ENCODE assay signal across 1 cellular context in the genomic region with DNA sequence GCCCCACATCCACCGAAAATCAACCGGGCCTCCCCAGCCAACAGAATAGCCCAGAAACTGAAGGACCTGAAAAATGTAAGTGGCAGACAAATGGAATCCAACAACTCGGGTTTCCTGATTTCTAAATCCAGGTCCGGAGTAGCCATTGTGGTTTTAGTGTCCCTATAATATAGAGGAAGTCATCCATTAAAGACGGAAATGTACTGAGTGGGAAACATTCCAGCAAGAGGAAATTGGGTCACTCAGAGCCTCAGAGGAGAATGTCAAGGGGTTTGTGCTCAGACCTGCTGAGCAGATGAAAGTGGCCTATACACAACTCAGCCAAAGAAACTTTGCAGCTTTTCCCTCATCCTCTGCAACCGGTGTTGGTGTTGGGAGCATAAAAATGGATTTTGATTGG.
TF ChIP-seq lines count a peak whose summit lies in the region.

No MANE protein-coding gene starts in this region.

TF ChIP-seq in WTC11, 78 proteins besides CTCF, POLR2A, EP300 and RAD21:
- TF ChIP-seq, protein P1, sequence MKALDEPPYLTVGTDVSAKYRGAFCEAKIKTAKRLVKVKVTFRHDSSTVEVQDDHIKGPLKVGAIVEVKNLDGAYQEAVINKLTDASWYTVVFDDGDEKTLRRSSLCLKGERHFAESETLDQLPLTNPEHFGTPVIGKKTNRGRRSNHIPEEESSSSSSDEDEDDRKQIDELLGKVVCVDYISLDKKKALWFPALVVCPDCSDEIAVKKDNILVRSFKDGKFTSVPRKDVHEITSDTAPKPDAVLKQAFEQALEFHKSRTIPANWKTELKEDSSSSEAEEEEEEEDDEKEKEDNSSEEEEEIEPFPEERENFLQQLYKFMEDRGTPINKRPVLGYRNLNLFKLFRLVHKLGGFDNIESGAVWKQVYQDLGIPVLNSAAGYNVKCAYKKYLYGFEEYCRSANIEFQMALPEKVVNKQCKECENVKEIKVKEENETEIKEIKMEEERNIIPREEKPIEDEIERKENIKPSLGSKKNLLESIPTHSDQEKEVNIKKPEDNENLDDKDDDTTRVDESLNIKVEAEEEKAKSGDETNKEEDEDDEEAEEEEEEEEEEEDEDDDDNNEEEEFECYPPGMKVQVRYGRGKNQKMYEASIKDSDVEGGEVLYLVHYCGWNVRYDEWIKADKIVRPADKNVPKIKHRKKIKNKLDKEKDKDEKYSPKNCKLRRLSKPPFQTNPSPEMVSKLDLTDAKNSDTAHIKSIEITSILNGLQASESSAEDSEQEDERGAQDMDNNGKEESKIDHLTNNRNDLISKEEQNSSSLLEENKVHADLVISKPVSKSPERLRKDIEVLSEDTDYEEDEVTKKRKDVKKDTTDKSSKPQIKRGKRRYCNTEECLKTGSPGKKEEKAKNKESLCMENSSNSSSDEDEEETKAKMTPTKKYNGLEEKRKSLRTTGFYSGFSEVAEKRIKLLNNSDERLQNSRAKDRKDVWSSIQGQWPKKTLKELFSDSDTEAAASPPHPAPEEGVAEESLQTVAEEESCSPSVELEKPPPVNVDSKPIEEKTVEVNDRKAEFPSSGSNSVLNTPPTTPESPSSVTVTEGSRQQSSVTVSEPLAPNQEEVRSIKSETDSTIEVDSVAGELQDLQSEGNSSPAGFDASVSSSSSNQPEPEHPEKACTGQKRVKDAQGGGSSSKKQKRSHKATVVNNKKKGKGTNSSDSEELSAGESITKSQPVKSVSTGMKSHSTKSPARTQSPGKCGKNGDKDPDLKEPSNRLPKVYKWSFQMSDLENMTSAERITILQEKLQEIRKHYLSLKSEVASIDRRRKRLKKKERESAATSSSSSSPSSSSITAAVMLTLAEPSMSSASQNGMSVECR (CRISPR knock-in tag; IDR thresholded peaks at IDR 0.05; ENCODE audit: borderline replicate concordance), result no peak
- TF ChIP-seq E2F4 (CRISPR knock-in tag; IDR thresholded peaks at IDR 0.05; ENCODE audit: borderline replicate concordance, low read depth) (no peak), ATF2 (CRISPR knock-in tag; IDR thresholded peaks at IDR 0.05; ENCODE audit: borderline replicate concordance, low read depth) (no peak), ZMAT4 (CRISPR knock-in tag; IDR thresholded peaks at IDR 0.05) (no peak), FOXJ3 (CRISPR knock-in tag; IDR thresholded peaks at IDR 0.05; ENCODE audit: borderline replicate concordance) (no peak), TEAD4 (CRISPR knock-in tag; IDR thresholded peaks at IDR 0.05) (no peak), SMAD4 (CRISPR knock-in tag; IDR thresholded peaks at IDR 0.05) (no peak), PRRX2 (CRISPR knock-in tag; IDR thresholded peaks at IDR 0.05) (no peak), ZNF396 (CRISPR knock-in tag; IDR thresholded peaks at IDR 0.05; ENCODE audit: borderline replicate concordance) (no peak), OVOL2 (CRISPR knock-in tag; IDR thresholded peaks at IDR 0.05; ENCODE audit: borderline replicate concordance) (no peak), ZNF263 (CRISPR knock-in tag; IDR thresholded peaks at IDR 0.05; ENCODE audit: low read depth) (no peak), ELF4 (CRISPR knock-in tag; IDR thresholded peaks at IDR 0.05; ENCODE audit: low read depth) (no peak), MXD4 (CRISPR knock-in tag; IDR thresholded peaks at IDR 0.05; ENCODE audit: borderline replicate concordance) (no peak), ESRRA (CRISPR knock-in tag; IDR thresholded peaks at IDR 0.05; ENCODE audit: borderline replicate concordance) (no peak), ZNF138 (CRISPR knock-in tag; conservative IDR thresholded peaks at IDR 0.05) (no peak)
- TF ChIP-seq, protein P2, sequence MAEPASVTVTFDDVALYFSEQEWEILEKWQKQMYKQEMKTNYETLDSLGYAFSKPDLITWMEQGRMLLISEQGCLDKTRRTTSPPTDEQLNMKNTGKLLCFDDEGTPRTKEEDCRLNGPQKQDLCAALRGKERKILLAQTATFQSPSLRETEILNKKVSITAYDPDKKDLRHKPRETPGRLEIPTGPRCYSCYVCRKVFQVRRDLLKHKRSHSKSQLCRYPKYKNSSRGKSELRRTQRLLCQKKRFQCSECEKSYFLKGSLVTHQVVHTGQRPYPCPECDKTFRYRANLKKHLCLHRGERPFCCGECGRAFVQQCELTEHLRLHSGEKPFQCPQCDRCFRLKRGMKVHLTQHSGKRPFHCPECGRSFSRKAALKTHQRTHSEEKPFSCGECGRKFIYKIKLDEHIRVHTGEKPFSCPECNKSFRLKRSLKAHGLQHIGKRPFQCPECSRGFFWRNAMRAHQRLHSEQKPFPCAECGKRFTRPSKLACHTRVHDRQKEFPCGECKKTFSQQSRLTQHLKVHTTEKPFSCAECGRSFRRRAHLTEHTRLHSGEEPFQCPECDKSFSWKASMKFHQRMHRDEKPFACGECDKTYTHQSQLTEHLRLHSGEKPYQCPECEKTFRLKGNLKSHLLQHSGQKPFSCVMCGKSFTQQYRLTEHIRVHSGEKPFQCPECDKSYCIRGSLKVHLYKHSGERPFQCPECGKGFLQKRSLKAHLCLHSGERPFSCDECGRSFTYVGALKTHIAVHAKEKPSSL (CRISPR knock-in tag; conservative IDR thresholded peaks at IDR 0.05), result no peak
- TF ChIP-seq, protein P3, sequence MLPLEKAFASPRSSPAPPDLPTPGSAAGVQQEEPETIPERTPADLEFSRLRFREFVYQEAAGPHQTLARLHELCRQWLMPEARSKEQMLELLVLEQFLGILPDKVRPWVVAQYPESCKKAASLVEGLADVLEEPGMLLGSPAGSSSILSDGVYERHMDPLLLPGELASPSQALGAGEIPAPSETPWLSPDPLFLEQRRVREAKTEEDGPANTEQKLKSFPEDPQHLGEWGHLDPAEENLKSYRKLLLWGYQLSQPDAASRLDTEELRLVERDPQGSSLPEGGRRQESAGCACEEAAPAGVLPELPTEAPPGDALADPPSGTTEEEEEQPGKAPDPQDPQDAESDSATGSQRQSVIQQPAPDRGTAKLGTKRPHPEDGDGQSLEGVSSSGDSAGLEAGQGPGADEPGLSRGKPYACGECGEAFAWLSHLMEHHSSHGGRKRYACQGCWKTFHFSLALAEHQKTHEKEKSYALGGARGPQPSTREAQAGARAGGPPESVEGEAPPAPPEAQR (CRISPR knock-in tag; IDR thresholded peaks at IDR 0.05), result no peak
- TF ChIP-seq, protein P4, sequence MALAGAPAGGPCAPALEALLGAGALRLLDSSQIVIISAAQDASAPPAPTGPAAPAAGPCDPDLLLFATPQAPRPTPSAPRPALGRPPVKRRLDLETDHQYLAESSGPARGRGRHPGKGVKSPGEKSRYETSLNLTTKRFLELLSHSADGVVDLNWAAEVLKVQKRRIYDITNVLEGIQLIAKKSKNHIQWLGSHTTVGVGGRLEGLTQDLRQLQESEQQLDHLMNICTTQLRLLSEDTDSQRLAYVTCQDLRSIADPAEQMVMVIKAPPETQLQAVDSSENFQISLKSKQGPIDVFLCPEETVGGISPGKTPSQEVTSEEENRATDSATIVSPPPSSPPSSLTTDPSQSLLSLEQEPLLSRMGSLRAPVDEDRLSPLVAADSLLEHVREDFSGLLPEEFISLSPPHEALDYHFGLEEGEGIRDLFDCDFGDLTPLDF (CRISPR knock-in tag; IDR thresholded peaks at IDR 0.05), result no peak
- TF ChIP-seq, protein P5, sequence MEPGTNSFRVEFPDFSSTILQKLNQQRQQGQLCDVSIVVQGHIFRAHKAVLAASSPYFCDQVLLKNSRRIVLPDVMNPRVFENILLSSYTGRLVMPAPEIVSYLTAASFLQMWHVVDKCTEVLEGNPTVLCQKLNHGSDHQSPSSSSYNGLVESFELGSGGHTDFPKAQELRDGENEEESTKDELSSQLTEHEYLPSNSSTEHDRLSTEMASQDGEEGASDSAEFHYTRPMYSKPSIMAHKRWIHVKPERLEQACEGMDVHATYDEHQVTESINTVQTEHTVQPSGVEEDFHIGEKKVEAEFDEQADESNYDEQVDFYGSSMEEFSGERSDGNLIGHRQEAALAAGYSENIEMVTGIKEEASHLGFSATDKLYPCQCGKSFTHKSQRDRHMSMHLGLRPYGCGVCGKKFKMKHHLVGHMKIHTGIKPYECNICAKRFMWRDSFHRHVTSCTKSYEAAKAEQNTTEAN (CRISPR knock-in tag; IDR thresholded peaks at IDR 0.05), result no peak
- TF ChIP-seq, protein P6, sequence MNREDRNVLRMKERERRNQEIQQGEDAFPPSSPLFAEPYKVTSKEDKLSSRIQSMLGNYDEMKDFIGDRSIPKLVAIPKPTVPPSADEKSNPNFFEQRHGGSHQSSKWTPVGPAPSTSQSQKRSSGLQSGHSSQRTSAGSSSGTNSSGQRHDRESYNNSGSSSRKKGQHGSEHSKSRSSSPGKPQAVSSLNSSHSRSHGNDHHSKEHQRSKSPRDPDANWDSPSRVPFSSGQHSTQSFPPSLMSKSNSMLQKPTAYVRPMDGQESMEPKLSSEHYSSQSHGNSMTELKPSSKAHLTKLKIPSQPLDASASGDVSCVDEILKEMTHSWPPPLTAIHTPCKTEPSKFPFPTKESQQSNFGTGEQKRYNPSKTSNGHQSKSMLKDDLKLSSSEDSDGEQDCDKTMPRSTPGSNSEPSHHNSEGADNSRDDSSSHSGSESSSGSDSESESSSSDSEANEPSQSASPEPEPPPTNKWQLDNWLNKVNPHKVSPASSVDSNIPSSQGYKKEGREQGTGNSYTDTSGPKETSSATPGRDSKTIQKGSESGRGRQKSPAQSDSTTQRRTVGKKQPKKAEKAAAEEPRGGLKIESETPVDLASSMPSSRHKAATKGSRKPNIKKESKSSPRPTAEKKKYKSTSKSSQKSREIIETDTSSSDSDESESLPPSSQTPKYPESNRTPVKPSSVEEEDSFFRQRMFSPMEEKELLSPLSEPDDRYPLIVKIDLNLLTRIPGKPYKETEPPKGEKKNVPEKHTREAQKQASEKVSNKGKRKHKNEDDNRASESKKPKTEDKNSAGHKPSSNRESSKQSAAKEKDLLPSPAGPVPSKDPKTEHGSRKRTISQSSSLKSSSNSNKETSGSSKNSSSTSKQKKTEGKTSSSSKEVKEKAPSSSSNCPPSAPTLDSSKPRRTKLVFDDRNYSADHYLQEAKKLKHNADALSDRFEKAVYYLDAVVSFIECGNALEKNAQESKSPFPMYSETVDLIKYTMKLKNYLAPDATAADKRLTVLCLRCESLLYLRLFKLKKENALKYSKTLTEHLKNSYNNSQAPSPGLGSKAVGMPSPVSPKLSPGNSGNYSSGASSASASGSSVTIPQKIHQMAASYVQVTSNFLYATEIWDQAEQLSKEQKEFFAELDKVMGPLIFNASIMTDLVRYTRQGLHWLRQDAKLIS (CRISPR knock-in tag; IDR thresholded peaks at IDR 0.05; ENCODE audit: borderline replicate concordance), result no peak
TF ChIP-seq in WTC11: peak in this region for 0.
